1 cellular context compared by ENCODE assay signal in genomic region chr6:106551155-106551554, GRCh38.
A peak's percentile ranks its signal among the peaks of the same experiment; 100 is the strongest.
TF ChIP-seq lines count a peak whose summit lies in the region.

No MANE protein-coding gene starts in this region.

TF ChIP-seq in H1, 55 proteins besides CTCF, POLR2A, EP300 and RAD21:
- TF ChIP-seq MAX (IDR thresholded peaks at IDR 0.05), result no peak
- no peak for TF ChIP-seq NRF1 (IDR thresholded peaks at IDR 0.05; ENCODE audit: low read depth, low read length)
- no peak for TF ChIP-seq MAFK (IDR thresholded peaks at IDR 0.05; ENCODE audit: low read depth, low read length)
- TF ChIP-seq KDM1A (IDR thresholded peaks at IDR 0.05; ENCODE audit: borderline replicate concordance, low read length), result peak; percentile 51; the same call in 1 of the 2 replicates
- no peak for TF ChIP-seq POU5F1 (IDR thresholded peaks at IDR 0.05; ENCODE audit: low read depth, low read length)
- no peak for TF ChIP-seq RNF2 (IDR thresholded peaks at IDR 0.05; ENCODE audit: borderline replicate concordance, low read depth, low read length, missing control alignments, poor library complexity, severe bottlenecking)
